In genomic region chr20:1277529-1278322, GRCh38 we compare ENCODE assay signal across 3 cellular contexts.
TF ChIP-seq lines count a peak whose summit lies in the region.

No MANE protein-coding gene starts in this region.

TF ChIP-seq in GM12891, 5 proteins besides CTCF, POLR2A, EP300 and RAD21:
- TF ChIP-seq PAX5 (IDR thresholded peaks at IDR 0.05; ENCODE audit: insufficient read depth, low read length, severe bottlenecking): no peak
- no peak for TF ChIP-seq POLR2AphosphoS5 (IDR thresholded peaks at IDR 0.05; ENCODE audit: low read depth, low read length)
- no peak for TF ChIP-seq SPI1 (IDR thresholded peaks at IDR 0.05; ENCODE audit: low read depth, low read length)
- no peak for TF ChIP-seq POU2F2 (IDR thresholded peaks at IDR 0.05; ENCODE audit: low read depth, low read length)

TF ChIP-seq in HEK293, 187 proteins besides CTCF, POLR2A, EP300 and RAD21:
- TF ChIP-seq PATZ1 (tag by site-specific recombination; IDR thresholded peaks at IDR 0.05): no peak
- peak; percentile 98 for TF ChIP-seq ZSCAN4 (tag by site-specific recombination; IDR thresholded peaks at IDR 0.05)
- no peak for TF ChIP-seq HOXA7 (CRISPR knock-in tag; IDR thresholded peaks at IDR 0.05; ENCODE audit: borderline replicate concordance)
- TF ChIP-seq KLF9 (tag by site-specific recombination; IDR thresholded peaks at IDR 0.05; ENCODE audit: low read depth): 0 out of 2 replicates have a peak, but pooled peaks have one; percentile 13
- TF ChIP-seq, protein P1, sequence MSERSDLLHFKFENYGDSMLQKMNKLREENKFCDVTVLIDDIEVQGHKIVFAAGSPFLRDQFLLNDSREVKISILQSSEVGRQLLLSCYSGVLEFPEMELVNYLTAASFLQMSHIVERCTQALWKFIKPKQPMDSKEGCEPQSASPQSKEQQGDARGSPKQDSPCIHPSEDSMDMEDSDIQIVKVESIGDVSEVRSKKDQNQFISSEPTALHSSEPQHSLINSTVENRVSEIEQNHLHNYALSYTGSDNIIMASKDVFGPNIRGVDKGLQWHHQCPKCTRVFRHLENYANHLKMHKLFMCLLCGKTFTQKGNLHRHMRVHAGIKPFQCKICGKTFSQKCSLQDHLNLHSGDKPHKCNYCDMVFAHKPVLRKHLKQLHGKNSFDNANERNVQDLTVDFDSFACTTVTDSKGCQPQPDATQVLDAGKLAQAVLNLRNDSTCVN (tag by site-specific recombination; optimal IDR thresholded peaks at IDR 0.05): peak; percentile 4

TF ChIP-seq in H1, 55 proteins besides CTCF, POLR2A, EP300 and RAD21:
- no peak for TF ChIP-seq RBBP5 (IDR thresholded peaks at IDR 0.05; ENCODE audit: borderline replicate concordance, low read depth, low read length)
- no peak for TF ChIP-seq E2F6 (IDR thresholded peaks at IDR 0.05)
- TF ChIP-seq BACH1 (IDR thresholded peaks at IDR 0.05; ENCODE audit: low read length): no peak
- no peak for TF ChIP-seq MAX (IDR thresholded peaks at IDR 0.05)
- TF ChIP-seq RFX5 (IDR thresholded peaks at IDR 0.05; ENCODE audit: borderline replicate concordance, low read depth, low read length): no peak
- no peak for TF ChIP-seq POU5F1 (IDR thresholded peaks at IDR 0.05; ENCODE audit: low read depth, low read length)
- TF ChIP-seq SP4 (IDR thresholded peaks at IDR 0.05; ENCODE audit: low read length): no peak
- no peak for TF ChIP-seq SUZ12 (IDR thresholded peaks at IDR 0.05; ENCODE audit: low read length)
- TF ChIP-seq SIRT6 (IDR thresholded peaks at IDR 0.05; ENCODE audit: low read length): no peak
- no peak for TF ChIP-seq SIN3A (conservative IDR thresholded peaks at IDR 0.05 in 1 of 2, IDR thresholded peaks at IDR 0.05 in 1 of 2; ENCODE audit: low read depth in 1 of 2, low read length in 2 of 2)
- TF ChIP-seq GTF2F1 (IDR thresholded peaks at IDR 0.05; ENCODE audit: borderline replicate concordance, low read depth, low read length): no peak
- no peak for TF ChIP-seq SIX5 (IDR thresholded peaks at IDR 0.05; ENCODE audit: low read depth, low read length)
- TF ChIP-seq CHD2 (IDR thresholded peaks at IDR 0.05; ENCODE audit: low read length): no peak
- TF ChIP-seq FOSL1 (IDR thresholded peaks at IDR 0.05; ENCODE audit: insufficient read depth, low read depth, low read length): no peak
- TF ChIP-seq NANOG (IDR thresholded peaks at IDR 0.05; ENCODE audit: insufficient read depth, low read depth, low read length, poor library complexity, severe bottlenecking): no peak
- TF ChIP-seq POLR2AphosphoS5 (IDR thresholded peaks at IDR 0.05; ENCODE audit: low read depth, low read length): no peak
- TF ChIP-seq TCF12 (IDR thresholded peaks at IDR 0.05; ENCODE audit: low read depth, low read length): no peak
- TF ChIP-seq SAP30 (IDR thresholded peaks at IDR 0.05; ENCODE audit: insufficient read depth, insufficient replicate concordance, low read length): no peak
